In genomic region chr6:94600648-94601047, GRCh38 we compare ENCODE assay signal across 23 cellular contexts.
"Had no signal": no experiment of that assay in that cellular context is flagged by ENCODE, and none has a peak within 500 bp of the region (broad histone marks: within the 10 kb centered on the region; RNA-seq: fewer than 3 reads in every experiment).

No MANE protein-coding gene starts in this region.

- H3K9me3 ChIP-seq: left ventricle myocardium inferior, mucosa of descending colon, ovary, right atrium auricular region, right lobe of liver, suprapubic skin, thoracic aorta, tibial artery, upper lobe of right lung had no signal

- H3K36me3 Mint-ChIP-seq: naive thymus-derived CD4-positive, alpha-beta T cell; stimulated activated naive B cell treated with anti-CD40 and anti-IgM and Interleukin-4, amounts not matched to agents 10 μg/mL and 1 μg/mL and 100 μg/mL, for 72 hours had no signal

- H3K27me3 ChIP-seq: ovary, right atrium auricular region, right lobe of liver, suprapubic skin, tibial artery, upper lobe of right lung had no signal

- H3K4me2 ChIP-seq: smooth muscle cell had no signal

- H3K36me3 ChIP-seq: left ventricle myocardium inferior, ovary, right atrium auricular region, right lobe of liver, suprapubic skin, thoracic aorta, tibial artery, upper lobe of right lung had no signal

- H3K27ac Mint-ChIP-seq: naive thymus-derived CD4-positive, alpha-beta T cell; natural killer cell treated with Interleukin-12 subunit alpha and Interleukin-12 subunit beta and Interleukin-15 and Interleukin-18, amount 100 ng/mL, for 72 hours; progenitor cell of endocrine pancreas; stimulated activated naive B cell treated with anti-CD40 and anti-IgM and Interleukin-4, amounts not matched to agents 10 μg/mL and 1 μg/mL and 100 μg/mL, for 72 hours had no signal

- H3K27ac ChIP-seq: left ventricle myocardium inferior, ovary, right atrium auricular region, right lobe of liver, suprapubic skin, thoracic aorta, tibial artery, upper lobe of right lung had no signal

- H3K27me3 Mint-ChIP-seq: naive thymus-derived CD4-positive, alpha-beta T cell; natural killer cell treated with Interleukin-12 subunit alpha and Interleukin-12 subunit beta and Interleukin-15 and Interleukin-18, amount 100 ng/mL, for 72 hours; progenitor cell of endocrine pancreas; stimulated activated naive B cell treated with anti-CD40 and anti-IgM and Interleukin-4, amounts not matched to agents 10 μg/mL and 1 μg/mL and 100 μg/mL, for 72 hours had no signal

- H3K4me3 Mint-ChIP-seq: natural killer cell treated with Interleukin-12 subunit alpha and Interleukin-12 subunit beta and Interleukin-15 and Interleukin-18, amount 100 ng/mL, for 72 hours; stimulated activated naive B cell treated with anti-CD40 and anti-IgM and Interleukin-4, amounts not matched to agents 10 μg/mL and 1 μg/mL and 100 μg/mL, for 72 hours had no signal

- ATAC-seq: mucosa of descending colon; naive thymus-derived CD4-positive, alpha-beta T cell; natural killer cell treated with Interleukin-12 subunit alpha and Interleukin-12 subunit beta and Interleukin-15 and Interleukin-18, amount 100 ng/mL, for 72 hours; right lobe of liver; stimulated activated naive B cell treated with anti-CD40 and anti-IgM and Interleukin-4, amounts not matched to agents 10 μg/mL and 1 μg/mL and 100 μg/mL, for 72 hours; stimulated activated naive CD8-positive, alpha-beta T cell treated with anti-CD3 and anti-CD28 coated beads, Interleukin-15, Interleukin-2, amounts not matched to agents 100 U/mL and 50 U/mL, for 24 hours; upper lobe of right lung had no signal

- H3K4me1 ChIP-seq: left ventricle myocardium inferior, right atrium auricular region, right lobe of liver, suprapubic skin, tibial artery, upper lobe of right lung had no signal

- DNase-seq: islet precursor cell; left ventricle myocardium inferior; midbrain; mucosa of descending colon; naive thymus-derived CD4-positive, alpha-beta T cell; ovary; right lobe of liver; stimulated activated CD4-positive, alpha-beta T cell treated with anti-CD3 and anti-CD28 coated beads, Interleukin-1b, Interleukin-23, amount 100 ng/mL, for 48 hours; stimulated activated CD4-positive, alpha-beta T cell treated with anti-CD3 and anti-CD28 coated beads, Interleukin-2, amount 100 ng/mL, for 48 hours; stimulated activated CD4-positive, alpha-beta T cell treated with anti-CD3 and anti-CD28 coated beads, Interleukin-4, amount 100 ng/mL, for 4 hours; stimulated activated CD8-positive, alpha-beta memory T cell treated with anti-CD3 and anti-CD28 coated beads, Interleukin-4, amount 100 ng/mL, for 48 hours; stimulated activated naive B cell treated with anti-CD40 and anti-IgM and Interleukin-4, amounts not matched to agents 10 μg/mL and 1 μg/mL and 100 μg/mL, for 72 hours; stimulated activated naive CD8-positive, alpha-beta T cell treated with anti-CD3 and anti-CD28 coated beads, Interleukin-15, Interleukin-2, amounts not matched to agents 100 U/mL and 50 U/mL, for 24 hours; tibial artery; trophoblast cell; upper lobe of right lung had no signal

- H3K4me1 Mint-ChIP-seq: naive thymus-derived CD4-positive, alpha-beta T cell; stimulated activated naive B cell treated with anti-CD40 and anti-IgM and Interleukin-4, amounts not matched to agents 10 μg/mL and 1 μg/mL and 100 μg/mL, for 72 hours had no signal

- H3K4me3 ChIP-seq: left ventricle myocardium inferior, lung, mucosa of descending colon, ovary, right atrium auricular region, right lobe of liver, smooth muscle cell, suprapubic skin, thoracic aorta, tibial artery, upper lobe of right lung had no signal
